Comparison of ENCODE assay signal across 1 cellular context in the genomic region with DNA sequence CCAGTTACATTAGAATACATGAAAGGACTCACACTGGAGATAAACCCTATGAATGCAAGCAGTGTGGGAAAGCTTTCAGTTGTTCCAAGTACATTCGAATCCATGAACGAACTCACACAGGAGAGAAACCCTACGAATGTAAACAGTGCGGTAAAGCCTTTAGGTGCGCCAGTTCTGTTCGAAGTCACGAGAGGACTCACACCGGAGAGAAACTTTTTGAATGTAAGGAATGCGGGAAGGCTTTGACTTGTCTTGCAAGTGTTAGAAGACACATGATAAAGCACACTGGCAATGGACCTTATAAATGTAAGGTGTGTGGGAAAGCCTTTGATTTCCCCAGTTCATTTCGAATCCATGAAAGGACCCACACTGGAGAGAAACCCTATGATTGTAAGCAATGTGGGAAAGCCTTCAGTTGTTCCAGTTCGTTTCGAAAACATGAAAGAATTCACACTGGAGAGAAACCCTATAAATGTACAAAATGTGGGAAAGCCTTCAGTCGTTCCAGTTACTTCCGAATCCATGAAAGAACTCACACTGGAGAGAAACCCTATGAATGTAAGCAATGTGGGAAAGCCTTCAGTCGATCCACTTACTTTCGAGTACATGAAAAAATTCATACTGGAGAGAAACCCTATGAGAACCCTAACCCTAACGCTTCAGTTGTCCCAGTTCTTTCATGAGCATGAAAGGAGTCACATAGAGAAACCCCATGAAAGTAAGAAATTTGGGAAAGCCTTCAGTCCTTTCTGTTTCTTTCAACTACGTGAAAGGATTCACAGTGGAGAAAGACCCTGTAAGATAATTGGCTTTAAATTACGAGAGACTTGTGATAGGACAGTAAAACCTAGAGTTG.
TF ChIP-seq lines count a peak whose summit lies in the region.

No MANE protein-coding gene starts in this region.

TF ChIP-seq in K562, 482 proteins besides CTCF, POLR2A, EP300 and RAD21:
- TF ChIP-seq ZSCAN29 (IDR thresholded peaks at IDR 0.05) (no peak), ZNF197 (CRISPR knock-in tag; IDR thresholded peaks at IDR 0.05; ENCODE audit: low read depth) (no peak), ZZZ3 (IDR thresholded peaks at IDR 0.05) (no peak), PHF8 (IDR thresholded peaks at IDR 0.05; ENCODE audit: borderline replicate concordance, low read length) (no peak), NELFE (IDR thresholded peaks at IDR 0.05; ENCODE audit: insufficient read depth, insufficient read length) (no peak), SOX6 (IDR thresholded peaks at IDR 0.05) (peak; percentile 42; the same call in 1 of the 2 replicates), SAFB2 (IDR thresholded peaks at IDR 0.05; ENCODE audit: borderline replicate concordance, low read depth, low read length, severe bottlenecking) (no peak), ZNF232 (CRISPR knock-in tag; IDR thresholded peaks at IDR 0.05) (no peak), CHD1 (IDR thresholded peaks at IDR 0.05; ENCODE audit: low read length) (no peak), EGR1 (conservative IDR thresholded peaks at IDR 0.05) (no peak), TEAD4 (IDR thresholded peaks at IDR 0.05; ENCODE audit: low read length) (peak; percentile 20; the same call in 1 of the 2 replicates), TEAD4 (CRISPR knock-in tag; IDR thresholded peaks at IDR 0.05; ENCODE audit: borderline replicate concordance) (no peak), ZNF75A (CRISPR knock-in tag; IDR thresholded peaks at IDR 0.05) (peak; percentile 98), CREM (IDR thresholded peaks at IDR 0.05; ENCODE audit: low read depth) (no peak), ZNF766 (CRISPR knock-in tag; conservative IDR thresholded peaks at IDR 0.05) (no peak), JUN (IDR thresholded peaks at IDR 0.05; ENCODE audit: borderline replicate concordance, low read depth, low read length) (peak; percentile 69; the same call in 1 of the 2 replicates), JUN (CRISPR knock-in tag; IDR thresholded peaks at IDR 0.05; ENCODE audit: borderline replicate concordance) (no peak), C11orf30 (IDR thresholded peaks at IDR 0.05; ENCODE audit: low read depth) (no peak), ZNF274 (IDR thresholded peaks at IDR 0.05; ENCODE audit: borderline replicate concordance, low read depth, low read length) (peak; percentile 68; the same call in 1 of the 2 replicates), RBM25 (IDR thresholded peaks at IDR 0.05; ENCODE audit: low read depth, low read length, severe bottlenecking) (peak; percentile 70), FOXP1 (CRISPR knock-in tag; IDR thresholded peaks at IDR 0.05) (no peak), POLR3A (IDR thresholded peaks at IDR 0.05; ENCODE audit: borderline replicate concordance, extremely low read depth, insufficient read depth, insufficient read length) (no peak), GABPA (tag; conservative IDR thresholded peaks at IDR 0.05; ENCODE audit: low read depth) (no peak), CBX3 (IDR thresholded peaks at IDR 0.05; ENCODE audit: borderline replicate concordance in 1 of 2, low read length in 2 of 2) (peak in 1 of 2 experiments; percentile 70; a peak in 2 of 3 replicates), HEY1 (CRISPR knock-in tag; IDR thresholded peaks at IDR 0.05; ENCODE audit: borderline replicate concordance) (no peak), ZNF79 (CRISPR knock-in tag; IDR thresholded peaks at IDR 0.05; ENCODE audit: low read depth) (no peak), TRIM28 (IDR thresholded peaks at IDR 0.05) (peak; percentile 94), ZNF212 (CRISPR knock-in tag; IDR thresholded peaks at IDR 0.05) (no peak), FOS (IDR thresholded peaks at IDR 0.05; ENCODE audit: extremely low read depth, insufficient read length) (no peak), FOXK1 (CRISPR knock-in tag; IDR thresholded peaks at IDR 0.05; ENCODE audit: borderline replicate concordance) (no peak), ZEB2 (IDR thresholded peaks at IDR 0.05) (peak; percentile 71), TAL1 (IDR thresholded peaks at IDR 0.05) (no peak), ZBTB8A (IDR thresholded peaks at IDR 0.05; ENCODE audit: partially characterized antibody) (no peak), KAT7 (CRISPR knock-in tag; IDR thresholded peaks at IDR 0.05; ENCODE audit: borderline replicate concordance) (no peak), CBX1 (IDR thresholded peaks at IDR 0.05; ENCODE audit: low read depth) (peak; percentile 33; the same call in 1 of the 2 replicates)
- TF ChIP-seq, protein P1, sequence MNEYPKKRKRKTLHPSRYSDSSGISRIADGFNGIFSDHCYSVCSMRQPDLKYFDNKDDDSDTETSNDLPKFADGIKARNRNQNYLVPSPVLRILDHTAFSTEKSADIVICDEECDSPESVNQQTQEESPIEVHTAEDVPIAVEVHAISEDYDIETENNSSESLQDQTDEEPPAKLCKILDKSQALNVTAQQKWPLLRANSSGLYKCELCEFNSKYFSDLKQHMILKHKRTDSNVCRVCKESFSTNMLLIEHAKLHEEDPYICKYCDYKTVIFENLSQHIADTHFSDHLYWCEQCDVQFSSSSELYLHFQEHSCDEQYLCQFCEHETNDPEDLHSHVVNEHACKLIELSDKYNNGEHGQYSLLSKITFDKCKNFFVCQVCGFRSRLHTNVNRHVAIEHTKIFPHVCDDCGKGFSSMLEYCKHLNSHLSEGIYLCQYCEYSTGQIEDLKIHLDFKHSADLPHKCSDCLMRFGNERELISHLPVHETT (CRISPR knock-in tag; conservative IDR thresholded peaks at IDR 0.05 in 1 of 2, IDR thresholded peaks at IDR 0.05 in 1 of 2): no peak
- TF ChIP-seq, protein P2, sequence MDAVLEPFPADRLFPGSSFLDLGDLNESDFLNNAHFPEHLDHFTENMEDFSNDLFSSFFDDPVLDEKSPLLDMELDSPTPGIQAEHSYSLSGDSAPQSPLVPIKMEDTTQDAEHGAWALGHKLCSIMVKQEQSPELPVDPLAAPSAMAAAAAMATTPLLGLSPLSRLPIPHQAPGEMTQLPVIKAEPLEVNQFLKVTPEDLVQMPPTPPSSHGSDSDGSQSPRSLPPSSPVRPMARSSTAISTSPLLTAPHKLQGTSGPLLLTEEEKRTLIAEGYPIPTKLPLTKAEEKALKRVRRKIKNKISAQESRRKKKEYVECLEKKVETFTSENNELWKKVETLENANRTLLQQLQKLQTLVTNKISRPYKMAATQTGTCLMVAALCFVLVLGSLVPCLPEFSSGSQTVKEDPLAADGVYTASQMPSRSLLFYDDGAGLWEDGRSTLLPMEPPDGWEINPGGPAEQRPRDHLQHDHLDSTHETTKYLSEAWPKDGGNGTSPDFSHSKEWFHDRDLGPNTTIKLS (IDR thresholded peaks at IDR 0.05; ENCODE audit: borderline replicate concordance, low read depth): no peak
- TF ChIP-seq, protein P3, sequence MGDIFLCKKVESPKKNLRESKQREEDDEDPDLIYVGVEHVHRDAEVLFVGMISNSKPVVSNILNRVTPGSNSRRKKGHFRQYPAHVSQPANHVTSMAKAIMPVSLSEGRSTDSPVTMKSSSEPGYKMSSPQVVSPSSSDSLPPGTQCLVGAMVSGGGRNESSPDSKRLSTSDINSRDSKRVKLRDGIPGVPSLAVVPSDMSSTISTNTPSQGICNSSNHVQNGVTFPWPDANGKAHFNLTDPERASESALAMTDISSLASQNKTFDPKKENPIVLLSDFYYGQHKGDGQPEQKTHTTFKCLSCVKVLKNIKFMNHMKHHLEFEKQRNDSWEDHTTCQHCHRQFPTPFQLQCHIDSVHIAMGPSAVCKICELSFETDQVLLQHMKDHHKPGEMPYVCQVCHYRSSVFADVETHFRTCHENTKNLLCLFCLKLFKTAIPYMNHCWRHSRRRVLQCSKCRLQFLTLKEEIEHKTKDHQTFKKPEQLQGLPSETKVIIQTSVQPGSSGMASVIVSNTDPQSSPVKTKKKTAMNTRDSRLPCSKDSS (IDR thresholded peaks at IDR 0.05; ENCODE audit: low read depth, partially characterized antibody): peak; percentile 85
